ENCODE assay signal across 13 cellular contexts in the genomic region with DNA sequence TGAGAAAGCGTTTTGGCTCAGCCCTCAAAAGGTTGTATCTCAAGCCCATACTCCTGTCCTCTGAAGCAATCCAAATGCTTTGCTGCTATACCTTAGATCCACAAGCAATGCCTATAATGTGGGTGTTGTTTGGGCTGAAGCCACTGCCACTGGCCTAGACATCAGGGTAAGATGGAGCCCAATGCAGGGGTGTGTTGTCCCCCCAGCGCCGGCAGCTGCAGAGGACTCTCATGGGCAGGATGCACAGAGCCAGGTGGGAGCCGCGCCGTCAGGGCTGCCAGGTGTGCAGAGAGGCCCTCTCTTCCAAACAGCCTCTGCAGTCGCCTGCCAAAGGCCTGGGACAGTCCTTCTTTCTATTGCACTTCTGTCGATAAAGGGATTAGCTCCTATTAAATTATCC.
"Had no signal": no experiment of that assay in that cellular context is flagged by ENCODE, and none has a peak within 500 bp of the region (broad histone marks: within the 10 kb centered on the region; RNA-seq: fewer than 3 reads in every experiment).

No MANE protein-coding gene starts in this region.

- H3K27ac ChIP-seq: hepatocyte, ovary, thyroid gland, upper lobe of left lung, uterus had no signal

- H3K4me3 Mint-ChIP-seq: natural killer cell, neural crest cell had no signal

- H3K9me3 ChIP-seq: ovary, thyroid gland, uterus had no signal

- H3K4me1 Mint-ChIP-seq: natural killer cell, neural crest cell had no signal

- H3K36me3 Mint-ChIP-seq: natural killer cell had no signal

- DNase-seq: dermis blood vessel endothelial cell; foreskin melanocyte; left colon; natural killer cell; ovary; small intestine; stimulated activated CD4-positive, alpha-beta T cell treated with anti-CD3 and anti-CD28 coated beads, Interleukin-12 subunit alpha, Interleukin-12 subunit beta, amount 100 ng/mL, for 4 hours; stimulated activated naive CD4-positive, alpha-beta T cell; thyroid gland; upper lobe of left lung; uterus had no signal

- H3K27me3 ChIP-seq: hepatocyte, ovary, thyroid gland, upper lobe of left lung, uterus had no signal

- H3K27ac Mint-ChIP-seq: natural killer cell had no signal

- H3K4me3 ChIP-seq: hepatocyte, ovary, thyroid gland, upper lobe of left lung, uterus had no signal

- H3K36me3 ChIP-seq: ovary, thyroid gland, upper lobe of left lung, uterus had no signal

- H3K4me1 ChIP-seq: thyroid gland, upper lobe of left lung, uterus had no signal
